ENCODE assay signal across 15 cellular contexts in the genomic region with DNA sequence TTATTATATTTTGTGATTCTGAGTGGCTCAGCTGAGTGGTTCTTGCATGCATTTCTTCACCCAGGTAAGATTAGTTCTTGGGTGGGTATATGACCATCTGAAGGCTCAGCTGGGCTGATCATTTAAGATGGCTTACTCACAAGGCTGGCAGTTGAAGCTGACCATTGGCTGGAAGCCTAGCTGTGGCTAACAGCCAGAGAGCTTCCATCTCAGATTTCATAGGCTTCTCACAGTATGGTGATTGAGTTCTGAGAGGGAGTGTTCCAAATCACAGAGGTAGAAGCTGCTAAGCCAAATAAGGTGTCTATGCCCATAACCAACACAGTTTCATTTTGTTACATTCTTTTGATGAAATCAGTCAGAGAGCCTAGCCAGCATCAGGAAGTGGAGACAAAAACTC.
DNase-seq lines count a peak whose midpoint lies in the region; ATAC-seq and TF ChIP-seq lines count a peak whose summit lies in the region.
"Had no signal": no experiment of that assay in that cellular context is flagged by ENCODE, and none has a peak within 500 bp of the region (broad histone marks: within the 10 kb centered on the region; RNA-seq: fewer than 3 reads in every experiment).

No MANE protein-coding gene starts in this region.

- TF ChIP-seq CTCF in WTC11 (IDR thresholded peaks at IDR 0.05), result no peak

- H3K27ac Mint-ChIP-seq in WTC11, result no peak overlapping the region
- H3K27ac Mint-ChIP-seq: activated naive CD8-positive, alpha-beta T cell treated with anti-CD3 and anti-CD28 coated beads, Interleukin-2, amount 50 U/mL, for 24 hours; naive thymus-derived CD8-positive, alpha-beta T cell had no signal

- CTCF ChIA-PET in WTC11 (lab: Charles Lee), result interaction anchor here (0.5 kb wide), 1 partner anchor 560 kb away, joined by 4 read pairs; no protein-coding TSS in a partner anchor

- POLR2A ChIA-PET in WTC11 (lab: Charles Lee), result no interaction called here

- peak; percentile 3 for DNase-seq in NCI-H2196 treated with DMSO at 0.1 percent for 48 hours (lab: John Stamatoyannopoulos, UW; ENCODE audit: unreplicated experiment)
- DNase-seq in WTC11 (ENCODE audit: low spot score), result no peak
- peak; percentile 5 for DNase-seq in pons (ENCODE audit: low spot score)
- DNase-seq in DMS114 treated with DMSO at 0.1 percent for 48 hours (lab: John Stamatoyannopoulos, UW; ENCODE audit: unreplicated experiment), result no peak
- DNase-seq in sciatic nerve (ENCODE audit: low spot score), result no peak
- no peak for DNase-seq in activated effector memory CD4-positive, alpha-beta T cell treated with anti-CD3 and anti-CD28 coated beads, Interleukin-2, amount 50 U/mL, for 16 hours
- DNase-seq: activated naive CD8-positive, alpha-beta T cell treated with anti-CD3 and anti-CD28 coated beads, Interleukin-2, amount 50 U/mL, for 24 hours; dermis blood vessel endothelial cell; KBM-7; kidney glomerular epithelial cell; naive thymus-derived CD8-positive, alpha-beta T cell; T1000; tibial artery had no signal

- H3K4me1 Mint-ChIP-seq in WTC11, result peaks cover 19% of the 10 kb centered on the region
- H3K4me1 Mint-ChIP-seq: activated naive CD8-positive, alpha-beta T cell treated with anti-CD3 and anti-CD28 coated beads, Interleukin-2, amount 50 U/mL, for 24 hours; naive thymus-derived CD8-positive, alpha-beta T cell had no signal

- no peak overlapping the region for H3K4me3 Mint-ChIP-seq in WTC11
- H3K4me3 Mint-ChIP-seq: activated naive CD8-positive, alpha-beta T cell treated with anti-CD3 and anti-CD28 coated beads, Interleukin-2, amount 50 U/mL, for 24 hours; naive thymus-derived CD8-positive, alpha-beta T cell had no signal

- intact Hi-C loops in sciatic nerve (cut with DNase I), result no loop called here

- H3K9me3 Mint-ChIP-seq in WTC11, result peaks cover 34% of the 10 kb centered on the region

- no peak for TF ChIP-seq EP300 in Ishikawa (IDR thresholded peaks at IDR 0.05; ENCODE audit: borderline replicate concordance)

- H3K36me3 Mint-ChIP-seq in WTC11, result peaks cover 24% of the 10 kb centered on the region
- H3K36me3 Mint-ChIP-seq: naive thymus-derived CD8-positive, alpha-beta T cell had no signal

- ATAC-seq in WTC11 (peak; percentile 92), GM19035 (IDR thresholded peaks at IDR 0.05; ENCODE audit: unreplicated experiment) (no peak), sciatic nerve (no peak)
- ATAC-seq: activated naive CD8-positive, alpha-beta T cell treated with anti-CD3 and anti-CD28 coated beads, Interleukin-2, amount 50 U/mL, for 24 hours; naive thymus-derived CD8-positive, alpha-beta T cell had no signal

- no peak for TF ChIP-seq RAD21 in Ishikawa (IDR thresholded peaks at IDR 0.05; ENCODE audit: low read depth)

- H3K27me3 Mint-ChIP-seq in WTC11 (ENCODE audit: low read depth), result no peaks in the 10 kb centered on the region; the same call in 1 of the 2 replicates
- H3K27me3 Mint-ChIP-seq: activated naive CD8-positive, alpha-beta T cell treated with anti-CD3 and anti-CD28 coated beads, Interleukin-2, amount 50 U/mL, for 24 hours; naive thymus-derived CD8-positive, alpha-beta T cell had no signal

TF ChIP-seq in Ishikawa, 13 proteins besides CTCF, POLR2A, EP300 and RAD21:
- TF ChIP-seq NFIC (IDR thresholded peaks at IDR 0.05), result peak; percentile 70
- TF ChIP-seq, protein P1, sequence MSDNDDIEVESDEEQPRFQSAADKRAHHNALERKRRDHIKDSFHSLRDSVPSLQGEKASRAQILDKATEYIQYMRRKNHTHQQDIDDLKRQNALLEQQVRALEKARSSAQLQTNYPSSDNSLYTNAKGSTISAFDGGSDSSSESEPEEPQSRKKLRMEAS (IDR thresholded peaks at IDR 0.05), result 0 out of 2 replicates have a peak, but pooled peaks have one; percentile 13
- TF ChIP-seq, protein P2, sequence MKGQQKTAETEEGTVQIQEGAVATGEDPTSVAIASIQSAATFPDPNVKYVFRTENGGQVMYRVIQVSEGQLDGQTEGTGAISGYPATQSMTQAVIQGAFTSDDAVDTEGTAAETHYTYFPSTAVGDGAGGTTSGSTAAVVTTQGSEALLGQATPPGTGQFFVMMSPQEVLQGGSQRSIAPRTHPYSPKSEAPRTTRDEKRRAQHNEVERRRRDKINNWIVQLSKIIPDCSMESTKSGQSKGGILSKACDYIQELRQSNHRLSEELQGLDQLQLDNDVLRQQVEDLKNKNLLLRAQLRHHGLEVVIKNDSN (IDR thresholded peaks at IDR 0.05), result no peak
- TF ChIP-seq YY1 (IDR thresholded peaks at IDR 0.05; ENCODE audit: low read depth), result peak; percentile 75

TF ChIP-seq in WTC11, 78 proteins besides CTCF, POLR2A, EP300 and RAD21 (continues in another document):
- no peak for TF ChIP-seq RORB (CRISPR knock-in tag; IDR thresholded peaks at IDR 0.05)
- no peak for TF ChIP-seq ZNF138 (CRISPR knock-in tag; conservative IDR thresholded peaks at IDR 0.05)
- no peak for TF ChIP-seq SMAD4 (CRISPR knock-in tag; IDR thresholded peaks at IDR 0.05)
- TF ChIP-seq E2F1 (CRISPR knock-in tag; IDR thresholded peaks at IDR 0.05), result no peak
- TF ChIP-seq CDX4 (CRISPR knock-in tag; IDR thresholded peaks at IDR 0.05; ENCODE audit: borderline replicate concordance), result no peak
- TF ChIP-seq HMGXB4 (CRISPR knock-in tag; IDR thresholded peaks at IDR 0.05), result no peak
- TF ChIP-seq ATF1 (CRISPR knock-in tag; IDR thresholded peaks at IDR 0.05), result no peak
- no peak for TF ChIP-seq ATF2 (CRISPR knock-in tag; IDR thresholded peaks at IDR 0.05; ENCODE audit: borderline replicate concordance, low read depth)
- TF ChIP-seq, protein P3, sequence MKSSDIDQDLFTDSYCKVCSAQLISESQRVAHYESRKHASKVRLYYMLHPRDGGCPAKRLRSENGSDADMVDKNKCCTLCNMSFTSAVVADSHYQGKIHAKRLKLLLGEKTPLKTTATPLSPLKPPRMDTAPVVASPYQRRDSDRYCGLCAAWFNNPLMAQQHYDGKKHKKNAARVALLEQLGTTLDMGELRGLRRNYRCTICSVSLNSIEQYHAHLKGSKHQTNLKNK (CRISPR knock-in tag; IDR thresholded peaks at IDR 0.05), result no peak
- TF ChIP-seq, protein P4, sequence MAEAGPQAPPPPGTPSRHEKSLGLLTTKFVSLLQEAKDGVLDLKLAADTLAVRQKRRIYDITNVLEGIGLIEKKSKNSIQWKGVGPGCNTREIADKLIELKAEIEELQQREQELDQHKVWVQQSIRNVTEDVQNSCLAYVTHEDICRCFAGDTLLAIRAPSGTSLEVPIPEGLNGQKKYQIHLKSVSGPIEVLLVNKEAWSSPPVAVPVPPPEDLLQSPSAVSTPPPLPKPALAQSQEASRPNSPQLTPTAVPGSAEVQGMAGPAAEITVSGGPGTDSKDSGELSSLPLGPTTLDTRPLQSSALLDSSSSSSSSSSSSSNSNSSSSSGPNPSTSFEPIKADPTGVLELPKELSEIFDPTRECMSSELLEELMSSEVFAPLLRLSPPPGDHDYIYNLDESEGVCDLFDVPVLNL (CRISPR knock-in tag; IDR thresholded peaks at IDR 0.05; ENCODE audit: borderline replicate concordance, low read depth), result no peak
- no peak for TF ChIP-seq JAZF1 (CRISPR knock-in tag; IDR thresholded peaks at IDR 0.05)
- no peak for TF ChIP-seq E2F5 (CRISPR knock-in tag; IDR thresholded peaks at IDR 0.05)

Comparison
In these comparisons a context has a peak if more than half of its experiments do, and no peak if none do; other contexts are left out.
1. DNase-seq: peak in NCI-H2196 treated with DMSO at 0.1 percent for 48 hours (single experiment) and pons (single experiment); none in WTC11 (single experiment), DMS114 treated with DMSO at 0.1 percent for 48 hours (single experiment), sciatic nerve (single experiment) and activated effector memory CD4-positive, alpha-beta T cell treated with anti-CD3 and anti-CD28 coated beads, Interleukin-2, amount 50 U/mL, for 16 hours (single experiment).